2 cellular contexts compared by ENCODE assay signal in the genomic region with DNA sequence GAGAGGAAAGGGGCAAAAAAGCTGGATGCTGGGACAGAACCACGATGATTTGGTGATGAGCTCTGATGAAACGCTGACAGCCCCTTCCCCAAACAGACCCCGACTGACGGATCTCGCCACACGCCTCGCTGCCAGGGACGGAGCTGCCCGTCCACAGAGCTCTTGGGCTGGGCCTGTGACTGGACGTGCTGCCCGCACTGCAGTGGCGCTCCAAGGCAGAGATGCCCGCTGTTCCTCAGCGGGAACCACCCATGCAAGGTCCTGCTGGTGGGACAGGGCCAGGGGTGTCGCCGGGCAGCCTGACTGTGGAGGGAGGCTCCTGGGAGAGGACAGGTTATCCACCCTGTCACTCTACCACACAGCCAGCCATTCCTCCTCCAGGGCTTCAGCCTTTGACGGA.
TF ChIP-seq lines count a peak whose summit lies in the region.

No MANE protein-coding gene starts in this region.

TF ChIP-seq in HepG2, 621 proteins besides CTCF, POLR2A, EP300 and RAD21:
- TF ChIP-seq SIX1 (CRISPR knock-in tag; IDR thresholded peaks at IDR 0.05; ENCODE audit: borderline replicate concordance) (no peak), RBM22 (optimal IDR thresholded peaks at IDR 0.05; ENCODE audit: low read length) (peak; percentile 55), AGO2 (optimal IDR thresholded peaks at IDR 0.05; ENCODE audit: low read depth, low read length) (peak; percentile 48)

TF ChIP-seq in H1, 55 proteins besides CTCF, POLR2A, EP300 and RAD21:
- TF ChIP-seq NRF1 (IDR thresholded peaks at IDR 0.05; ENCODE audit: low read depth, low read length) (no peak), PHF8 (conservative IDR thresholded peaks at IDR 0.05; ENCODE audit: low read depth, low read length) (no peak), SAP30 (IDR thresholded peaks at IDR 0.05; ENCODE audit: insufficient read depth, insufficient replicate concordance, low read length) (no peak), JUN (IDR thresholded peaks at IDR 0.05; ENCODE audit: low read depth, low read length) (no peak), CHD1 (IDR thresholded peaks at IDR 0.05; ENCODE audit: low read depth, low read length) (no peak), TEAD4 (IDR thresholded peaks at IDR 0.05; ENCODE audit: low read depth, low read length) (no peak), FOSL1 (IDR thresholded peaks at IDR 0.05; ENCODE audit: insufficient read depth, low read depth, low read length) (no peak), BRCA1 (IDR thresholded peaks at IDR 0.05; ENCODE audit: low read depth, low read length) (no peak), YY1 (IDR thresholded peaks at IDR 0.05; ENCODE audit: low read depth, low read length) (no peak)
